8 cellular contexts compared by ENCODE assay signal in genomic region chr6:84967389-84967788, GRCh38.
DNase-seq lines count a peak whose midpoint lies in the region; ATAC-seq and TF ChIP-seq lines count a peak whose summit lies in the region.

No MANE protein-coding gene starts in this region.

- H3K27ac ChIP-seq in RWPE1: no peak overlapping the region

- CTCF ChIA-PET in HEK293T (lab: Yijun Ruan, JAX) (interaction anchor here (1.3 kb wide), 1 partner anchor 204 kb away, joined by 3 read pairs; no protein-coding TSS in a partner anchor), RWPE1 (lab: Yijun Ruan, JAX) (interaction anchor here (0.6 kb wide), 1 partner anchor 740 kb away, joined by 3 read pairs; the partner anchor contains the start of gene CEP162)

- POLR2A ChIA-PET in HEK293T (lab: Yijun Ruan, JAX): no interaction called here
- POLR2A ChIA-PET in RWPE1 (lab: Yijun Ruan, JAX; ENCODE audit: low non-redundant PET): no interaction called here

- TF ChIP-seq CTCF in RWPE1 (conservative IDR thresholded peaks at IDR 0.05; ENCODE audit: low read depth): peak; percentile 39

- no peak for ATAC-seq in HG02840 (IDR thresholded peaks at IDR 0.05; ENCODE audit: low FRiP score, unreplicated experiment)
- ATAC-seq in GM21737 (IDR thresholded peaks at IDR 0.05; ENCODE audit: unreplicated experiment): no peak

- DNase-seq in AML-193 (lab: John Stamatoyannopoulos, UW) (peak; percentile 33 to 41), HEK293T (ENCODE audit: extremely low spot score) (peak; percentile 54), RWPE1 (ENCODE audit: low spot score) (peak; percentile 15), hepatic stellate cell (ENCODE audit: low spot score) (peak; percentile 5), cerebellum (ENCODE audit: low spot score) (no peak)
- DNase-seq in stimulated activated CD4-positive, alpha-beta T cell treated with anti-CD3 and anti-CD28 coated beads, Interleukin-2, amount 100 ng/mL, for 48 hours: no peak

TF ChIP-seq in HEK293T, 16 proteins besides CTCF, POLR2A, EP300 and RAD21:
- TF ChIP-seq BHLHE40 (IDR thresholded peaks at IDR 0.05; ENCODE audit: borderline replicate concordance) (no peak), ARNT (IDR thresholded peaks at IDR 0.05) (no peak), FOXM1 (IDR thresholded peaks at IDR 0.05; ENCODE audit: borderline replicate concordance) (no peak), CTBP1 (IDR thresholded peaks at IDR 0.05; ENCODE audit: borderline replicate concordance) (no peak), ZNF384 (IDR thresholded peaks at IDR 0.05) (no peak), FOXA1 (IDR thresholded peaks at IDR 0.05) (no peak), TARDBP (IDR thresholded peaks at IDR 0.05) (no peak), LEF1 (IDR thresholded peaks at IDR 0.05; ENCODE audit: borderline replicate concordance) (no peak), ELF4 (IDR thresholded peaks at IDR 0.05) (no peak), SP1 (IDR thresholded peaks at IDR 0.05) (no peak), FOXK2 (IDR thresholded peaks at IDR 0.05) (no peak)

Comparison
In these comparisons a context has a peak if more than half of its experiments do, and no peak if none do; other contexts are left out.
1. DNase-seq: peak in AML-193 (2 of 2), HEK293T (single experiment), RWPE1 (single experiment) and hepatic stellate cell (single experiment); none in cerebellum (single experiment) and stimulated activated CD4-positive, alpha-beta T cell treated with anti-CD3 and anti-CD28 coated beads, Interleukin-2, amount 100 ng/mL, for 48 hours (0 of 2).